8 cellular contexts compared by ENCODE assay signal in genomic region chr7:2247141-2247985, GRCh38. TPM values are rescaled to one million over a fixed set of nuclear protein-coding genes. Genes with fewer than 3 reads are reported as not detected.
DNase-seq lines count a peak whose midpoint lies in the region; FAIRE-seq and TF ChIP-seq lines count a peak whose summit lies in the region.

No MANE protein-coding gene starts in this region.

- H3K9ac ChIP-seq in NT2/D1 (ENCODE audit: insufficient read length, low read depth) = peak overlapping the region; percentile 45
- H3K9ac ChIP-seq in neural progenitor cell = no peak overlapping the region

- H3K4me3 Mint-ChIP-seq in neural progenitor cell = no peak overlapping the region

- DNase-seq in GM06990 (ENCODE audit: extremely low read depth, insufficient read length) = no peak
- no peak for DNase-seq in NT2/D1 (ENCODE audit: low read depth, low spot score)
- peak; percentile 36 for DNase-seq in choroid plexus epithelial cell (ENCODE audit: low read depth)
- peak; percentile 84 for DNase-seq in neural progenitor cell (ENCODE audit: low spot score)
- DNase-seq in NCI-H187 treated with DMSO at 0.1 percent for 48 hours (lab: John Stamatoyannopoulos, UW) = no peak
- no peak for DNase-seq in GM19239 (ENCODE audit: insufficient read length, low spot score)
- no peak for DNase-seq in NCI-H2107 (lab: John Stamatoyannopoulos, UW)
- no peak for DNase-seq in coronary artery (ENCODE audit: low spot score)

- TF ChIP-seq CTCF in GM06990 (IDR thresholded peaks at IDR 0.05; ENCODE audit: insufficient read depth, low read length, poor library complexity, severe bottlenecking) = peak; percentile 81
- TF ChIP-seq CTCF in choroid plexus epithelial cell (conservative IDR thresholded peaks at IDR 0.05; ENCODE audit: low read depth, low read length) = peak; percentile 81
- peak; percentile 82 for TF ChIP-seq CTCF in neural progenitor cell (IDR thresholded peaks at IDR 0.05)
- TF ChIP-seq CTCF in coronary artery (IDR thresholded peaks at IDR 0.05) = no peak

- H2AFZ ChIP-seq in neural progenitor cell (replicated peaks) = peak overlapping the region; percentile 22

- H3K36me3 Mint-ChIP-seq in neural progenitor cell = peaks cover 4% of the 10 kb centered on the region

- no peaks in the 10 kb centered on the region for H3K9me3 Mint-ChIP-seq in neural progenitor cell

- H3K27ac ChIP-seq in neural progenitor cell = no peak overlapping the region
- H3K27ac ChIP-seq in coronary artery = no peak overlapping the region

- no peak for FAIRE-seq in GM19239 (lab: Jason Lieb, UNC)

- H3K9me3 ChIP-seq in NT2/D1 (ENCODE audit: insufficient read depth, low read length) (no peaks in the 10 kb centered on the region), neural progenitor cell (ENCODE audit: low read depth) (no peaks in the 10 kb centered on the region)

- H4K20me1 ChIP-seq in neural progenitor cell (ENCODE audit: low read depth) = no peaks in the 10 kb centered on the region

- H3K4me3 ChIP-seq in GM06990 (replicated peaks; ENCODE audit: low read depth, low read length) = no peak overlapping the region
- H3K4me3 ChIP-seq in NT2/D1 (ENCODE audit: insufficient read length, low read depth) = no peak overlapping the region
- H3K4me3 ChIP-seq in choroid plexus epithelial cell (ENCODE audit: low read depth, low read length) = no peak overlapping the region
- no peak overlapping the region for H3K4me3 ChIP-seq in neural progenitor cell
- no peak overlapping the region for H3K4me3 ChIP-seq in coronary artery

- peaks cover 27% of the 10 kb centered on the region for H3K4me1 Mint-ChIP-seq in neural progenitor cell

- H3F3A ChIP-seq in neural progenitor cell (ENCODE audit: low read depth) = peaks cover 16% of the 10 kb centered on the region

- H3K27me3 ChIP-seq in GM06990 (replicated peaks; ENCODE audit: control insufficient read depth, insufficient read depth, low read length) (no peaks in the 10 kb centered on the region), NT2/D1 (ENCODE audit: insufficient read depth, insufficient read length) (no peaks in the 10 kb centered on the region), neural progenitor cell (no peaks in the 10 kb centered on the region)

- H3K4me2 ChIP-seq in neural progenitor cell = peak overlapping the region; percentile 60

- H3K36me3 ChIP-seq in GM06990 (ENCODE audit: control insufficient read depth, insufficient read depth, low read length) (peaks cover 2% of the 10 kb centered on the region), NT2/D1 (ENCODE audit: insufficient read depth, insufficient read length, low read length) (peaks cover 69% of the 10 kb centered on the region), neural progenitor cell (no peaks in the 10 kb centered on the region)

- peaks cover 5% of the 10 kb centered on the region for H3K27me3 Mint-ChIP-seq in neural progenitor cell (ENCODE audit: insufficient read depth, low read depth)

- no peak overlapping the region for H3K27ac Mint-ChIP-seq in neural progenitor cell

- H3K79me2 ChIP-seq in neural progenitor cell (ENCODE audit: low read depth) = peaks cover 17% of the 10 kb centered on the region

- H3K4me1 ChIP-seq in NT2/D1 (ENCODE audit: insufficient read depth, insufficient read length) (peaks cover 23% of the 10 kb centered on the region), neural progenitor cell (peaks cover 13% of the 10 kb centered on the region)

RNA-seq across cellular contexts. Expression of gene NUDT1, which starts 5.3 kb away (rescaled TPM):
- 29.6 and 63.9 TPM in 2 replicates for total RNA-seq in neural progenitor cell (ENCODE audit: low replicate concordance)

RNA-seq across cellular contexts. Expression of gene MRM2, which starts 5.4 kb away (rescaled TPM):
- total RNA-seq in neural progenitor cell (ENCODE audit: low replicate concordance) = 30.6 and 34.3 TPM in 2 replicates

RNA-seq across cellular contexts. Expression of gene MAD1L1, which starts 14.6 kb away (rescaled TPM):
- total RNA-seq in neural progenitor cell (ENCODE audit: low replicate concordance) = 23.7 and 46.6 TPM in 2 replicates

Comparison
In these comparisons a context has a peak if more than half of its experiments do, and no peak if none do; other contexts are left out.
1. DNase-seq: peak in choroid plexus epithelial cell (single experiment) and neural progenitor cell (single experiment); none in GM06990 (single experiment), NT2/D1 (single experiment), NCI-H187 treated with DMSO at 0.1 percent for 48 hours (single experiment), GM19239 (single experiment), NCI-H2107 (single experiment) and coronary artery (single experiment).